23 cellular contexts compared by ENCODE assay signal in the genomic region with DNA sequence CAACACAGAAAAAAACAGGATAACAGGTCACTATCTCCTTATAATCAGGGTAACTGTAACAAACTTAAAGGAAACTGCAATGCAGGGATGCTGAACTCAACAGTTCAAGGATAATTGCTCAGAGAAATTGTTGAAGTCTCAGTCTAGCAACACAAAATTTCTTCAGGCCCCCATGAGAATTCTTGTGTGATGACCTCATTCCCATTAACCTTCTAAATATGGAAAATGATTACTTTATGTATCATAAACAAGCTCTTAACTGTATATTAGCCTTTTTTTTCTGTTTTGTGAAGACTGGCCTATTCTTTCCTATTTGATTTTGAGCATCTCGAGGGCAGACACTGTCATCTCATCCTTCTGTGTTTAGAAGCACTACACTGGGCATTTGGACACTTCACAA. TPM values are rescaled to one million over a fixed set of nuclear protein-coding genes. Genes with fewer than 3 reads are reported as not detected.
DNase-seq lines count a peak whose midpoint lies in the region; ATAC-seq, FAIRE-seq and TF ChIP-seq lines count a peak whose summit lies in the region.
"Had no signal": no experiment of that assay in that cellular context is flagged by ENCODE, and none has a peak within 500 bp of the region (broad histone marks: within the 10 kb centered on the region; RNA-seq: fewer than 3 reads in every experiment).

No MANE protein-coding gene starts in this region.

- peaks cover 39% of the 10 kb centered on the region for H3K4me1 ChIP-seq in adipocyte (ENCODE audit: control insufficient read depth, insufficient read depth, low read length)
- peaks cover 41% of the 10 kb centered on the region for H3K4me1 ChIP-seq in vagina
- H3K4me1 ChIP-seq in spleen = peaks cover 0 to 3% (median 0%) of the 10 kb centered on the region in 6 donors

- no peak overlapping the region for H3K4me3 ChIP-seq in adipocyte (ENCODE audit: low read length)
- no peak overlapping the region for H3K4me3 ChIP-seq in fibroblast of villous mesenchyme (ENCODE audit: low read depth, low read length)
- H3K4me3 ChIP-seq in vagina = no peak overlapping the region
- H3K4me3 ChIP-seq in spleen = no peak overlapping the region
- H3K4me3 ChIP-seq: BLaER1 had no signal

- intact Hi-C loops in vagina (cut with DNase I) = no loop called here
- intact Hi-C loops in spleen (cut with DNase I; ENCODE audit: low total_unique reads) = no loop called here

- WGBS in spleen, 5 donors = 83 to 94% (median 89%) methylated on average over 1 of the region's 1 CpG

- peaks cover 0 to 13% of the 10 kb centered on the region in 2 donors for H3K27me3 Mint-ChIP-seq in stimulated activated naive B cell treated with anti-CD40 and anti-IgM and Interleukin-4, amounts not matched to agents 10 μg/mL and 1 μg/mL and 100 μg/mL, for 72 hours
- H3K27me3 Mint-ChIP-seq in WTC11 (ENCODE audit: low read depth) = no peaks in the 10 kb centered on the region
- H3K27me3 Mint-ChIP-seq: CD4-positive, alpha-beta T cell had no signal

- CTCF ChIA-PET in WTC11 (lab: Charles Lee) = no interaction called here

- H3K36me3 ChIP-seq in adipocyte (ENCODE audit: control insufficient read depth, insufficient read depth, low read length, severe bottlenecking) = peaks cover 6% of the 10 kb centered on the region
- H3K36me3 ChIP-seq in vagina = no peaks in the 10 kb centered on the region
- H3K36me3 ChIP-seq in spleen = no peaks in the 10 kb centered on the region
- H3K36me3 ChIP-seq: BLaER1 had no signal

- TF ChIP-seq CTCF in fibroblast of villous mesenchyme (IDR thresholded peaks at IDR 0.05; ENCODE audit: insufficient read depth, low read depth, low read length) = no peak
- TF ChIP-seq CTCF in vagina (IDR thresholded peaks at IDR 0.05) = no peak
- no peak for TF ChIP-seq CTCF in WTC11 (IDR thresholded peaks at IDR 0.05)
- no peak for TF ChIP-seq CTCF in spleen (IDR thresholded peaks at IDR 0.05 in 8 of 11, conservative IDR thresholded peaks at IDR 0.05 in 3 of 11)

- H3K4me1 Mint-ChIP-seq in stimulated activated naive B cell treated with anti-CD40 and anti-IgM and Interleukin-4, amounts not matched to agents 10 μg/mL and 1 μg/mL and 100 μg/mL, for 72 hours = no peaks in the 10 kb centered on the region
- H3K4me1 Mint-ChIP-seq in WTC11 = no peaks in the 10 kb centered on the region
- H3K4me1 Mint-ChIP-seq: IgD-negative memory B cell had no signal

- no peak overlapping the region for H3K4me3 Mint-ChIP-seq in stimulated activated naive B cell treated with anti-CD40 and anti-IgM and Interleukin-4, amounts not matched to agents 10 μg/mL and 1 μg/mL and 100 μg/mL, for 72 hours
- H3K4me3 Mint-ChIP-seq in WTC11 = no peak overlapping the region
- H3K4me3 Mint-ChIP-seq: CD4-positive, alpha-beta T cell; IgD-negative memory B cell had no signal

- H3K9me3 ChIP-seq in adipocyte (ENCODE audit: control insufficient read depth, low read length) (no peaks in the 10 kb centered on the region), vagina (no peaks in the 10 kb centered on the region), spleen (no peaks in the 10 kb centered on the region)
- H3K9me3 ChIP-seq: BLaER1 had no signal

- ATAC-seq in stimulated activated naive B cell treated with anti-CD40 and anti-IgM and Interleukin-4, amounts not matched to agents 10 μg/mL and 1 μg/mL and 100 μg/mL, for 72 hours (replicated peaks) = no peak
- ATAC-seq in WTC11 = no peak

- no peak overlapping the region for H3K9ac ChIP-seq in adipocyte (ENCODE audit: low read length)
- H3K9ac ChIP-seq: BLaER1 had no signal

- no peak overlapping the region for H3K27ac Mint-ChIP-seq in stimulated activated naive B cell treated with anti-CD40 and anti-IgM and Interleukin-4, amounts not matched to agents 10 μg/mL and 1 μg/mL and 100 μg/mL, for 72 hours
- H3K27ac Mint-ChIP-seq in WTC11 = no peak overlapping the region
- H3K27ac Mint-ChIP-seq: CD4-positive, alpha-beta T cell; IgD-negative memory B cell had no signal

- H3K9me3 Mint-ChIP-seq in stimulated activated naive B cell treated with anti-CD40 and anti-IgM and Interleukin-4, amounts not matched to agents 10 μg/mL and 1 μg/mL and 100 μg/mL, for 72 hours = no peaks in the 10 kb centered on the region
- peaks cover 3% of the 10 kb centered on the region; the same call in 1 of the 2 replicates for H3K9me3 Mint-ChIP-seq in WTC11
- H3K9me3 Mint-ChIP-seq: CD4-positive, alpha-beta T cell; IgD-negative memory B cell had no signal

- TF ChIP-seq POLR2A in vagina (IDR thresholded peaks at IDR 0.05) = no peak
- no peak for TF ChIP-seq POLR2A in spleen (IDR thresholded peaks at IDR 0.05)

- peak; percentile 35 for FAIRE-seq in GM18507 (lab: Jason Lieb, UNC)
- FAIRE-seq: GM12892, H54, RCC 7860 had no signal

- no peaks in the 10 kb centered on the region for H3K27me3 ChIP-seq in adipocyte (replicated peaks; ENCODE audit: control insufficient read depth, insufficient read depth, low read length)
- no peaks in the 10 kb centered on the region for H3K27me3 ChIP-seq in vagina
- no peaks in the 10 kb centered on the region for H3K27me3 ChIP-seq in spleen (replicated peaks in 1 of 7)
- H3K27me3 ChIP-seq: BLaER1 had no signal

- H3K36me3 Mint-ChIP-seq in stimulated activated naive B cell treated with anti-CD40 and anti-IgM and Interleukin-4, amounts not matched to agents 10 μg/mL and 1 μg/mL and 100 μg/mL, for 72 hours = no peaks in the 10 kb centered on the region
- no peaks in the 10 kb centered on the region for H3K36me3 Mint-ChIP-seq in WTC11
- H3K36me3 Mint-ChIP-seq: IgD-negative memory B cell had no signal

- no peak for DNase-seq in GM18507 (ENCODE audit: extremely low spot score, insufficient read length, low read depth)
- DNase-seq in adipocyte (ENCODE audit: low read depth) = peak; percentile 15
- DNase-seq in fibroblast of villous mesenchyme (ENCODE audit: low read depth) = peak; percentile 51
- no peak for DNase-seq in vagina (ENCODE audit: extremely low spot score in 2 of 2)
- no peak for DNase-seq in stimulated activated naive B cell treated with anti-CD40 and anti-IgM and Interleukin-4, amounts not matched to agents 10 μg/mL and 1 μg/mL and 100 μg/mL, for 72 hours
- no peak for DNase-seq in WTC11 (ENCODE audit: low spot score)
- DNase-seq in spleen = no peak
- DNase-seq: CD4-positive, alpha-beta T cell; COR-L47; DMS79; Karpas-422; MV-4-11; NCI-H1105 treated with DMSO at 0.1 percent for 48 hours; NCI-H2029 treated with DMSO at 0.1 percent for 48 hours; NCI-H2171 treated with DMSO at 0.1 percent for 48 hours; NCI-H524 treated with DMSO at 0.1 percent for 48 hours had no signal

- H3K27ac ChIP-seq in vagina = peak overlapping the region; percentile 4
- H3K27ac ChIP-seq in spleen = no peak overlapping the region
- H3K27ac ChIP-seq: BLaER1 had no signal

- POLR2A ChIA-PET in WTC11 (lab: Charles Lee) = no interaction called here

TF ChIP-seq in WTC11, 78 proteins besides CTCF, POLR2A, EP300 and RAD21 (continues in another document):
- TF ChIP-seq HMGA2 (CRISPR knock-in tag; IDR thresholded peaks at IDR 0.05) = no peak
- TF ChIP-seq, protein P1, sequence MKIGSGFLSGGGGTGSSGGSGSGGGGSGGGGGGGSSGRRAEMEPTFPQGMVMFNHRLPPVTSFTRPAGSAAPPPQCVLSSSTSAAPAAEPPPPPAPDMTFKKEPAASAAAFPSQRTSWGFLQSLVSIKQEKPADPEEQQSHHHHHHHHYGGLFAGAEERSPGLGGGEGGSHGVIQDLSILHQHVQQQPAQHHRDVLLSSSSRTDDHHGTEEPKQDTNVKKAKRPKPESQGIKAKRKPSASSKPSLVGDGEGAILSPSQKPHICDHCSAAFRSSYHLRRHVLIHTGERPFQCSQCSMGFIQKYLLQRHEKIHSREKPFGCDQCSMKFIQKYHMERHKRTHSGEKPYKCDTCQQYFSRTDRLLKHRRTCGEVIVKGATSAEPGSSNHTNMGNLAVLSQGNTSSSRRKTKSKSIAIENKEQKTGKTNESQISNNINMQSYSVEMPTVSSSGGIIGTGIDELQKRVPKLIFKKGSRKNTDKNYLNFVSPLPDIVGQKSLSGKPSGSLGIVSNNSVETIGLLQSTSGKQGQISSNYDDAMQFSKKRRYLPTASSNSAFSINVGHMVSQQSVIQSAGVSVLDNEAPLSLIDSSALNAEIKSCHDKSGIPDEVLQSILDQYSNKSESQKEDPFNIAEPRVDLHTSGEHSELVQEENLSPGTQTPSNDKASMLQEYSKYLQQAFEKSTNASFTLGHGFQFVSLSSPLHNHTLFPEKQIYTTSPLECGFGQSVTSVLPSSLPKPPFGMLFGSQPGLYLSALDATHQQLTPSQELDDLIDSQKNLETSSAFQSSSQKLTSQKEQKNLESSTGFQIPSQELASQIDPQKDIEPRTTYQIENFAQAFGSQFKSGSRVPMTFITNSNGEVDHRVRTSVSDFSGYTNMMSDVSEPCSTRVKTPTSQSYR (CRISPR knock-in tag; IDR thresholded peaks at IDR 0.05) = no peak
- no peak for TF ChIP-seq PREB (CRISPR knock-in tag; IDR thresholded peaks at IDR 0.05; ENCODE audit: borderline replicate concordance)

RNA-seq across cellular contexts. Expression of gene IGF1, which starts 47.1 kb away (rescaled TPM):
- total RNA-seq in fibroblast of villous mesenchyme (under 0.01 and 0.64 TPM in 2 replicates), vagina (68.0 TPM), WTC11 (2021) (0.05 TPM in 1 of 3 replicates, not detected in the others), spleen (10 to 100 TPM in 6 of 7 donors, 1 to 10 TPM in 1; 8.7 to 19.7 (median 11.5) TPM)
- 1 to 10 TPM; 1.5 to 5.6 (median 4.2) TPM for polyA plus RNA-seq in spleen
- total RNA-seq: CD4-positive, alpha-beta T cell; G401; M059J had no signal

Comparison
In these comparisons a context has a peak if more than half of its experiments do, and no peak if none do; other contexts are left out.
1. DNase-seq: peak in adipocyte (single experiment) and fibroblast of villous mesenchyme (single experiment); none in GM18507 (single experiment), vagina (0 of 2), stimulated activated naive B cell treated with anti-CD40 and anti-IgM and Interleukin-4, amounts not matched to agents 10 μg/mL and 1 μg/mL and 100 μg/mL, for 72 hours (single experiment), WTC11 (single experiment) and spleen (single experiment).